ENCODE assay signal across 1 cellular context in the genomic region with DNA sequence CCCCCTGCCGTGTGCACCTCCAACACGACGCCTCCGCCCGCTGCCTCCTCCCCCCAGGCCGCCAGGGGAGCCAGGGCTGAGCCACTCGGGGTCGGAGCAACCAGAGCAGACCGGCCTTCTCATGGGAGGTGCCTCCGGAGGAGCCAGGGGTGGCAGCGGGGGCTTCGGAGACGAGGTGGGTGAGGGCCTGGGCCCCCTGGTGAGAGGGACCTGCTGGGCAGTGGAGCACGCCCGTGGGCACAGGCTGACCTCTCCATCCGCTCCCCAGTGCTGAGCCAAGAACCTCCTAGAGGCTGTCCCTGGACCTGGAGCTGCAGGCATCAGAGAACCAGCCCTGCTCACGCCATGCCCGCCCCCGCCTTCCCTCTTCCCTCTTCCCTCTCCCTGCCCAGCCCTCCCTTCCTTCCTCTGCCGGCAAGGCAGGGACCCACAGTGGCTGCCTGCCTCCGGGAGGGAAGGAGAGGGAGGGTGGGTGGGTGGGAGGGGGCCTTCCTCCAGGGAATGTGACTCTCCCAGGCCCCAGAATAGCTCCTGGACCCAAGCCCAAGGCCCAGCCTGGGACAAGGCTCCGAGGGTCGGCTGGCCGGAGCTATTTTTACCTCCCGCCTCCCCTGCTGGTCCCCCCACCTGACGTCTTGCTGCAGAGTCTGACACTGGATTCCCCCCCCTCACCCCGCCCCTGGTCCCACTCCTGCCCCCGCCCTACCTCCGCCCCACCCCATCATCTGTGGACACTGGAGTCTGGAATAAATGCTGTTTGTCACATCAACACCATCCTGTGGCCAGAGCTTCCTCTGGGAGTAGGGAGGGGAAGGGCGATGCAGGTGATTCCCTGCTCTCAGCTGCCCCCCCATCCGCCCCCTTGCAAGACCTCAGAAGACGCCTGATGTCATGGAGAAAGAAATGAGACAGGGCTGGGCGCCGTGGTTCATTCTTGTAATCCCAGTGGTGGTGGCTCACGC.
TF ChIP-seq lines count a peak whose summit lies in the region.

No MANE protein-coding gene starts in this region.

TF ChIP-seq in endothelial cell of umbilical vein, 7 proteins besides CTCF, POLR2A, EP300 and RAD21:
- TF ChIP-seq, protein P1, sequence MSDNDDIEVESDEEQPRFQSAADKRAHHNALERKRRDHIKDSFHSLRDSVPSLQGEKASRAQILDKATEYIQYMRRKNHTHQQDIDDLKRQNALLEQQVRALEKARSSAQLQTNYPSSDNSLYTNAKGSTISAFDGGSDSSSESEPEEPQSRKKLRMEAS (IDR thresholded peaks at IDR 0.05; ENCODE audit: insufficient read depth, insufficient read length), result no peak
- no peak for TF ChIP-seq FOS (IDR thresholded peaks at IDR 0.05; ENCODE audit: borderline replicate concordance, insufficient read depth, low read length)
- TF ChIP-seq EZH2 (IDR thresholded peaks at IDR 0.05; ENCODE audit: borderline replicate concordance, low read depth, low read length, severe bottlenecking), result no peak
